Comparison of ENCODE assay signal across 7 cellular contexts in genomic region chr4:163048447-163048846, GRCh38.
DNase-seq lines count a peak whose midpoint lies in the region; ATAC-seq, FAIRE-seq and TF ChIP-seq lines count a peak whose summit lies in the region.

No MANE protein-coding gene starts in this region.

- POLR2A ChIA-PET in RWPE1 (lab: Yijun Ruan, JAX; ENCODE audit: low non-redundant PET): no interaction called here

- CTCF ChIA-PET in RWPE1 (lab: Yijun Ruan, JAX): interaction anchor here (0.7 to 1.2 kb wide), 2 partner anchors 9 to 284 kb away, joined by 3 to 5 read pairs; partner anchors contain the start of gene NPY1R

- DNase-seq in Daoy (ENCODE audit: low read depth): peak; percentile 1
- DNase-seq in GM19239 (ENCODE audit: insufficient read length, low spot score): no peak
- peak; percentile 19 for DNase-seq in RWPE1 (ENCODE audit: low spot score)
- DNase-seq in fibroblast of peridontal ligament (ENCODE audit: extremely low read depth): peak; percentile 8
- no peak for DNase-seq in hypothalamus (lab: John Stamatoyannopoulos, UW)
- DNase-seq in GOT3 (lab: John Stamatoyannopoulos, UW): no peak

- TF ChIP-seq CTCF in RWPE1 (conservative IDR thresholded peaks at IDR 0.05; ENCODE audit: low read depth): no peak; the same call in 1 of the 2 replicates

- ATAC-seq in HG03139 (IDR thresholded peaks at IDR 0.05; ENCODE audit: unreplicated experiment): peak; percentile 82

- no peak overlapping the region for H3K27ac ChIP-seq in RWPE1

- FAIRE-seq in GM19239 (lab: Jason Lieb, UNC): peak; percentile 63

Comparison
In these comparisons a context has a peak if more than half of its experiments do, and no peak if none do; other contexts are left out.
1. DNase-seq: peak in Daoy (single experiment), RWPE1 (single experiment) and fibroblast of peridontal ligament (single experiment); none in GM19239 (single experiment), hypothalamus (0 of 51) and GOT3 (single experiment).